Comparison of ENCODE assay signal across 8 cellular contexts in the genomic region with DNA sequence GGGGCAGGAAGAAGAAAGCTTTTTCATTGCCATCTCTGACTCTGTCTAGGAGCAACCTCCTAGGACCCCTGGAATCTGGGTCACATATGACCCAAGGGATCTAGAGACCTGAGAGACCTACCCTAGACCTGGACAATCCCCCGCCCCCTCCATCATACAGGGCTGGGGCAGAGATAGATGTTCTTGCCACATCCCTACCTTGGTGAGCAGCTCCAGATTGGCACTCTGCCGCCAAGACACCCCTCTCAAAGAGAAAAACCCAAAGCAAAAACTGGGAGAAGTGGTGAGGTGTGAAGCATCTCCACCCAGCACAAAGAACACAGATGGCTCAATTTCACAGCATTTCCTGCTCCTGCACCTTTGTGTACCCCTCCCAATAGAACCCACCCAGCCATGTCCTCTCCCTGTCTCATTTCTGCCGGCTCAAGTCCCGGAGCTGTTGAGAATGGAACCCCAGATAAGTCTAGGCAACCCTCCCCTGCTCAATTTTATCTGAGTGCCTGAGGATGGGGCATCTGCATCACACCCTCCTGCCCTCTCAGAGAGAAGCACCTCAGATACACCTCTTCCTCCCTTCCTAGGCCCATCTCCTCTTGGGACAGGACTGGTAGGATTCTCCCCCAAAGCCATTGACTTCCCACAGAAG. TPM values are rescaled to one million over a fixed set of nuclear protein-coding genes. Genes with fewer than 3 reads are reported as not detected.
DNase-seq lines count a peak whose midpoint lies in the region; ATAC-seq and TF ChIP-seq lines count a peak whose summit lies in the region.

No MANE protein-coding gene starts in this region.

- peak overlapping the region in 2 of 5 donors; percentile 45 to 54 for H3K9ac ChIP-seq in subcutaneous abdominal adipose tissue (ENCODE audit: low read length in 5 of 5)

- ATAC-seq in activated T-cell treated with anti-CD3 and anti-CD28 coated beads, Interleukin-2, amount 50 U/mL, for 72 hours (replicated peaks in 1 of 2): no peak
- no peak for ATAC-seq in HG02610 (IDR thresholded peaks at IDR 0.05; ENCODE audit: unreplicated experiment)

- H3K4me1 ChIP-seq in subcutaneous abdominal adipose tissue (ENCODE audit: control insufficient read depth in 5 of 5, insufficient read depth in 5 of 5, low read length in 5 of 5): peaks cover 0 to 66% (median 33%) of the 10 kb centered on the region in 5 donors

- H3K27ac Mint-ChIP-seq in activated T-cell treated with anti-CD3 and anti-CD28 coated beads, Interleukin-2, amount 50 U/mL, for 72 hours: peak overlapping the region; percentile 21

- H3K36me3 Mint-ChIP-seq in activated T-cell treated with anti-CD3 and anti-CD28 coated beads, Interleukin-2, amount 50 U/mL, for 72 hours (ENCODE audit: insufficient read depth in 2 of 2): peaks cover 7 to 15% of the 10 kb centered on the region in 2 donors

- no peak overlapping the region for H3K27ac ChIP-seq in subcutaneous abdominal adipose tissue (ENCODE audit: low read depth, low read length)

- H3K27me3 ChIP-seq in kidney epithelial cell (ENCODE audit: control insufficient read depth, insufficient read depth, low read length): no peaks in the 10 kb centered on the region
- peaks cover 2 to 23% (median 5%) of the 10 kb centered on the region in 5 donors for H3K27me3 ChIP-seq in subcutaneous abdominal adipose tissue (ENCODE audit: control insufficient read depth in 5 of 5, insufficient read depth in 4 of 5, low read length in 5 of 5)

- H3K36me3 ChIP-seq in kidney epithelial cell (ENCODE audit: control insufficient read depth, insufficient read depth, low read length): no peaks in the 10 kb centered on the region
- H3K36me3 ChIP-seq in subcutaneous abdominal adipose tissue (ENCODE audit: control insufficient read depth in 5 of 5, insufficient read depth in 5 of 5, low read length in 5 of 5): no peaks in the 10 kb centered on the region

- no peak for TF ChIP-seq CTCF in kidney epithelial cell (IDR thresholded peaks at IDR 0.05; ENCODE audit: insufficient read depth, low read length, poor library complexity, severe bottlenecking)

- H3K4me1 Mint-ChIP-seq in activated T-cell treated with anti-CD3 and anti-CD28 coated beads, Interleukin-2, amount 50 U/mL, for 72 hours (ENCODE audit: low read depth): peaks cover 84% of the 10 kb centered on the region

- peak overlapping the region; percentile 87 to 98 for H3K4me3 Mint-ChIP-seq in activated T-cell treated with anti-CD3 and anti-CD28 coated beads, Interleukin-2, amount 50 U/mL, for 72 hours

- H3K9me3 ChIP-seq in subcutaneous abdominal adipose tissue (ENCODE audit: control insufficient read depth in 5 of 5, low read length in 5 of 5): no peaks in the 10 kb centered on the region

- no peaks in the 10 kb centered on the region for H3K9me3 Mint-ChIP-seq in activated T-cell treated with anti-CD3 and anti-CD28 coated beads, Interleukin-2, amount 50 U/mL, for 72 hours

- peak overlapping the region; percentile 52 for H3K4me3 ChIP-seq in kidney epithelial cell (ENCODE audit: low read depth, low read length)
- H3K4me3 ChIP-seq in subcutaneous abdominal adipose tissue (ENCODE audit: low read depth in 1 of 5, low read length in 5 of 5): peak overlapping the region; percentile 33 to 66 (median 53)

- no peaks in the 10 kb centered on the region for H3K27me3 Mint-ChIP-seq in activated T-cell treated with anti-CD3 and anti-CD28 coated beads, Interleukin-2, amount 50 U/mL, for 72 hours (ENCODE audit: low read depth)

- peak; percentile 18 for DNase-seq in activated CD4-positive, alpha-beta T cell treated with anti-CD3 and anti-CD28 coated beads for 48 hours
- DNase-seq in activated CD4-positive, alpha-beta T cell treated with anti-CD3 and anti-CD28 coated beads, Interleukin-2, amount 50 U/mL, for 4 hours: no peak
- no peak for DNase-seq in activated T-cell treated with anti-CD3 and anti-CD28 coated beads, Interleukin-2, amount 50 U/mL, for 72 hours
- DNase-seq in kidney epithelial cell (ENCODE audit: low read depth) (no peak), cerebellar cortex (ENCODE audit: low spot score) (no peak), NCI-H2107 treated with DMSO at 0.1 percent for 48 hours (lab: John Stamatoyannopoulos, UW; ENCODE audit: unreplicated experiment) (no peak)

RNA-seq across cellular contexts. Expression of a gene that starts 1.2 kb away (rescaled TPM):
- 100 to 1,000 TPM in 1 of 2 donors, 10 to 100 TPM in 1; 91.7 to 101 TPM for total RNA-seq in activated T-cell treated with anti-CD3 and anti-CD28 coated beads, Interleukin-2, amount 50 U/mL, for 72 hours
- 17.6 and 18.4 TPM in 2 replicates for total RNA-seq in kidney epithelial cell
